ENCODE assay signal across 1 cellular context in the genomic region with DNA sequence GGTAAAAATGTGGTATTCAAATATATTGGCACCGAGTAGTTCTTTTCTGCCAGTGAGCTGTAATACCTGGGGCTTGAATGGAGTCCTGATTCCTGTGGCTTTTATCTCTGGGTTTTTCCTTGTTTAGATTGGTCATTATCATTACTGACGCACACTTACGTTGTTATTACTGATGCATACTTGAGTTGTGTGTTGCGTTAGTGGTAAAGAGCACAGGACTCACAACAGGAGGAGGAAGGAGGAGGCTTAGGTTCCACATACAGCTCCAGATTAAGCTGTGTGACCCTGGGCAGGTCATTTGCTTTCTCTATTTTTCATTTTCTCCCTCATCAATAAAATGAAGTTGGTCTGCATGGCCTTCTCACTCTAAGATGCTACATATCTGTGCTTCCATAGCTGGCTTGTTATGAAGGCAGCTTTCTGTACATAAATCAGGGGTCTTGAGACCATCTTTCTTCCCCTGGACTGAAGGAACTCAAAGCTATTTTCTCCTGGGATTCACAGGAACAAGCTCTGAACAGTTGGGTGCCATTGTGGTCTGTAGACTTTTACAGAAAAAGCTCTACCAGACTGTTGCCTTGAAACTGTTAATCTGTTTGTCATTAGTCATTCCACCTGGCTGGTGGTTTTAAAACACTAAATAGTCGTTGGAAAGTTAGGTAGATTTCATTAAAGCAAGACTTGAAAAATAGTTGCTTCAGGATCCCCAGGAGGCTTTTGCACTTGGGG.
TF ChIP-seq lines count a peak whose summit lies in the region.

No MANE protein-coding gene starts in this region.

TF ChIP-seq in A549, 52 proteins besides CTCF, POLR2A, EP300 and RAD21:
- TF ChIP-seq CEBPB (IDR thresholded peaks at IDR 0.05), result no peak
- no peak for TF ChIP-seq HOXB5 (CRISPR knock-in tag; IDR thresholded peaks at IDR 0.05)
- no peak for TF ChIP-seq FOXS1 (CRISPR knock-in tag; IDR thresholded peaks at IDR 0.05)
- TF ChIP-seq, protein P1, sequence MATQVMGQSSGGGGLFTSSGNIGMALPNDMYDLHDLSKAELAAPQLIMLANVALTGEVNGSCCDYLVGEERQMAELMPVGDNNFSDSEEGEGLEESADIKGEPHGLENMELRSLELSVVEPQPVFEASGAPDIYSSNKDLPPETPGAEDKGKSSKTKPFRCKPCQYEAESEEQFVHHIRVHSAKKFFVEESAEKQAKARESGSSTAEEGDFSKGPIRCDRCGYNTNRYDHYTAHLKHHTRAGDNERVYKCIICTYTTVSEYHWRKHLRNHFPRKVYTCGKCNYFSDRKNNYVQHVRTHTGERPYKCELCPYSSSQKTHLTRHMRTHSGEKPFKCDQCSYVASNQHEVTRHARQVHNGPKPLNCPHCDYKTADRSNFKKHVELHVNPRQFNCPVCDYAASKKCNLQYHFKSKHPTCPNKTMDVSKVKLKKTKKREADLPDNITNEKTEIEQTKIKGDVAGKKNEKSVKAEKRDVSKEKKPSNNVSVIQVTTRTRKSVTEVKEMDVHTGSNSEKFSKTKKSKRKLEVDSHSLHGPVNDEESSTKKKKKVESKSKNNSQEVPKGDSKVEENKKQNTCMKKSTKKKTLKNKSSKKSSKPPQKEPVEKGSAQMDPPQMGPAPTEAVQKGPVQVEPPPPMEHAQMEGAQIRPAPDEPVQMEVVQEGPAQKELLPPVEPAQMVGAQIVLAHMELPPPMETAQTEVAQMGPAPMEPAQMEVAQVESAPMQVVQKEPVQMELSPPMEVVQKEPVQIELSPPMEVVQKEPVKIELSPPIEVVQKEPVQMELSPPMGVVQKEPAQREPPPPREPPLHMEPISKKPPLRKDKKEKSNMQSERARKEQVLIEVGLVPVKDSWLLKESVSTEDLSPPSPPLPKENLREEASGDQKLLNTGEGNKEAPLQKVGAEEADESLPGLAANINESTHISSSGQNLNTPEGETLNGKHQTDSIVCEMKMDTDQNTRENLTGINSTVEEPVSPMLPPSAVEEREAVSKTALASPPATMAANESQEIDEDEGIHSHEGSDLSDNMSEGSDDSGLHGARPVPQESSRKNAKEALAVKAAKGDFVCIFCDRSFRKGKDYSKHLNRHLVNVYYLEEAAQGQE (IDR thresholded peaks at IDR 0.05), result peak; percentile 43; the same call in 1 of the 2 replicates
- TF ChIP-seq EHMT2 (IDR thresholded peaks at IDR 0.05; ENCODE audit: low read depth), result no peak
